In the genomic region with DNA sequence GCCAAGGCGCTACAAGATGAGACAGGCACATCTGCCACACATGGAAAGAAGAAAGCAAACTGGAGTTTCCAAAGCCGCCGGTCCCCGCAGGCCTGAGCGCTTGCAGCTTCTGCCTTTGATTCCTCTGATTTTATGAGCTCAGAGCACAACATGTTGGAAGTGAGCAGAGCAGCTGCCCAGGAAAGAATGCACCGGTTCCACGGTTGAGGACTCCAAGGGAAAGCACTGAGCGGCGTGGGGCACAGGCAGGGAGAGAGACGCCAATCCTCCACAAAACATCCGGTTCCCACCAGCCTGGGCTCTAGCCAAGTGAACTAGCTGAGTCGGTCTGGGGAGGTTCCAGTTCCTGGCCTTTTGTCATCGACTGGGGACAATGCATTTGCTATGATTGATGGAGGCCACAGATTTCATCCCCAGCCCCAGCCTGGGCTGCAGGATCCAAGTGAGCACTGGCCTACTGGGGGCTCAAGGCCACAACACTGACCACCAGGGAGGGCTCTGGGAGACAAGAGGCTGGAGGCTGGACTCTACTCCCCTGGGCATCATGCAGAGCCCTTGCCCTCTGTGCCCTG, we compare ENCODE assay signal across 8 cellular contexts.
A peak's percentile ranks its signal among the peaks of the same experiment; 100 is the strongest.
DNase-seq lines count a peak whose midpoint lies in the region; ATAC-seq and TF ChIP-seq lines count a peak whose summit lies in the region.

No MANE protein-coding gene starts in this region.

- no peak for TF ChIP-seq CTCF in right lobe of liver (IDR thresholded peaks at IDR 0.05)

- no peaks in the 10 kb centered on the region for H3K36me3 ChIP-seq in right lobe of liver

- ATAC-seq in right lobe of liver = peak; percentile 67 to 78 (median 74)
- ATAC-seq in HG03565 (IDR thresholded peaks at IDR 0.05; ENCODE audit: unreplicated experiment) = no peak
- ATAC-seq in HG02885 (IDR thresholded peaks at IDR 0.05; ENCODE audit: poor library complexity, unreplicated experiment) = no peak
- no peak for ATAC-seq in GM18520 (IDR thresholded peaks at IDR 0.05; ENCODE audit: unreplicated experiment)

- H3K27me3 ChIP-seq in right lobe of liver = no peaks in the 10 kb centered on the region

- TF ChIP-seq POLR2A in right lobe of liver (IDR thresholded peaks at IDR 0.05) = no peak

- WGBS in right lobe of liver (ENCODE audit: insufficient coverage, low coverage, low lambda C conversion rate, missing lambda C conversion rate) = 84% methylated on average over 5 of the region's 13 CpGs

- peaks cover 0 to 6% (median 2%) of the 10 kb centered on the region in 4 donors for H3K4me1 ChIP-seq in right lobe of liver

- intact Hi-C loops in right lobe of liver (cut with DNase I) = no loop called here

- H3K27ac ChIP-seq in right lobe of liver = peak overlapping the region in 1 of 3 donors; percentile 20
- H3K27ac ChIP-seq in substantia nigra (ENCODE audit: low read depth, low read length, poor library complexity, severe bottlenecking) = peak overlapping the region; percentile 87

- no peaks in the 10 kb centered on the region for H3K9me3 ChIP-seq in right lobe of liver

- DNase-seq in LHCN-M2 (ENCODE audit: low read depth) (peak; percentile 81), dedifferentiated amniotic fluid mesenchymal stem cell (ENCODE audit: extremely low spot score) (peak; percentile 36), right lobe of liver (peak; percentile 66 to 74 (median 67)), substantia nigra (lab: John Stamatoyannopoulos, UW) (peak in 48 of 49 donors; percentile 18 to 80 (median 56)), HPDE6-E6E7 (ENCODE audit: extremely low spot score) (no peak)

- H3K4me3 ChIP-seq in right lobe of liver = no peak overlapping the region

Comparison
In these comparisons a context has a peak if more than half of its experiments do, and no peak if none do; other contexts are left out.
1. ATAC-seq: peak in right lobe of liver (4 of 4); none in HG03565 (single experiment), HG02885 (single experiment) and GM18520 (single experiment).